In genomic region chr10:114375082-114375481, GRCh38 we compare ENCODE assay signal across 16 cellular contexts. TPM values are rescaled to one million over a fixed set of nuclear protein-coding genes. Genes with fewer than 3 reads are reported as not detected.
DNase-seq lines count a peak whose midpoint lies in the region; ATAC-seq and TF ChIP-seq lines count a peak whose summit lies in the region.
"Had no signal": no experiment of that assay in that cellular context is flagged by ENCODE, and none has a peak within 500 bp of the region (broad histone marks: within the 10 kb centered on the region; RNA-seq: fewer than 3 reads in every experiment).

No MANE protein-coding gene starts in this region.

- intact Hi-C loops in dorsolateral prefrontal cortex (cut with DNase I): no loop called here

- peak; percentile 44 for DNase-seq in HCEC 1CT
- peak; percentile 47 to 70 for DNase-seq in SJCRH30
- peak; percentile 72 for DNase-seq in fibroblast of pulmonary artery (ENCODE audit: low read depth)
- no peak for DNase-seq in smooth muscle cell (lab: John Stamatoyannopoulos, UW; ENCODE audit: unreplicated experiment)
- no peak for DNase-seq in KG1 (lab: John Stamatoyannopoulos, UW)
- no peak for DNase-seq in dorsolateral prefrontal cortex
- DNase-seq in HUDEP-2 (lab: John Stamatoyannopoulos, UW; ENCODE audit: unreplicated experiment in 76 of 76): no peak
- DNase-seq: activated naive CD4-positive, alpha-beta T cell treated with anti-CD3 and anti-CD28 coated beads, Interleukin-2, amount 50 U/mL, for 16 hours; CD8-positive, alpha-beta memory T cell; hippocampal formation; NCI-H1105; NCI-H2171; NCI-H748 treated with DMSO at 0.1 percent for 48 hours; T-helper 1 cell had no signal

- H3K4me2 ChIP-seq in smooth muscle cell: peak overlapping the region; percentile 82

- peak overlapping the region; percentile 87 for H3K27ac ChIP-seq in SJCRH30
- H3K27ac ChIP-seq in smooth muscle cell (ENCODE audit: low read depth): peak overlapping the region; percentile 97
- H3K27ac ChIP-seq in dorsolateral prefrontal cortex: peak overlapping the region in 5 of 59 donors; percentile 4 to 59 (median 46)

- no peak overlapping the region for H3K9ac ChIP-seq in smooth muscle cell (ENCODE audit: low read depth)

- H3K4me1 ChIP-seq in SJCRH30 (peaks cover 37% of the 10 kb centered on the region), smooth muscle cell (ENCODE audit: low read depth) (peaks cover 25% of the 10 kb centered on the region)

- peaks cover 33% of the 10 kb centered on the region for H4K20me1 ChIP-seq in smooth muscle cell (ENCODE audit: low read depth)

- H3K79me2 ChIP-seq in smooth muscle cell (ENCODE audit: low read depth): peaks cover 69% of the 10 kb centered on the region

- H2AFZ ChIP-seq in smooth muscle cell (ENCODE audit: low read depth): no peak overlapping the region

- H3F3A ChIP-seq in smooth muscle cell (ENCODE audit: low read depth): peaks cover 44% of the 10 kb centered on the region

- 42% methylated on average over 2 of the region's 2 CpGs for WGBS in smooth muscle cell (ENCODE audit: low lambda C conversion rate)

- H3K4me3 ChIP-seq in SJCRH30 (no peak overlapping the region), fibroblast of pulmonary artery (replicated peaks; ENCODE audit: low read depth, low read length) (no peak overlapping the region), smooth muscle cell (no peak overlapping the region), dorsolateral prefrontal cortex (no peak overlapping the region)
- H3K4me3 ChIP-seq: right atrium auricular region had no signal

- no peaks in the 10 kb centered on the region for H3K27me3 ChIP-seq in SJCRH30
- H3K27me3 ChIP-seq in smooth muscle cell (ENCODE audit: low read depth): no peaks in the 10 kb centered on the region
- H3K27me3 ChIP-seq in dorsolateral prefrontal cortex: peaks cover 0 to 71% (median 0%) of the 10 kb centered on the region in 45 donors
- H3K27me3 ChIP-seq: right atrium auricular region had no signal

- no peak for ATAC-seq in GM21367 (IDR thresholded peaks at IDR 0.05; ENCODE audit: unreplicated experiment)

- H3K9me3 ChIP-seq in SJCRH30 (replicated peaks) (no peaks in the 10 kb centered on the region), smooth muscle cell (replicated peaks; ENCODE audit: low read depth) (no peaks in the 10 kb centered on the region)
- H3K9me3 ChIP-seq: right atrium auricular region had no signal

- no peaks in the 10 kb centered on the region for H3K36me3 ChIP-seq in SJCRH30
- no peaks in the 10 kb centered on the region for H3K36me3 ChIP-seq in smooth muscle cell (ENCODE audit: low read depth)
- H3K36me3 ChIP-seq: right atrium auricular region had no signal

- TF ChIP-seq CTCF in fibroblast of pulmonary artery (IDR thresholded peaks at IDR 0.05; ENCODE audit: low read length, missing control alignments) (no peak), smooth muscle cell (IDR thresholded peaks at IDR 0.05; ENCODE audit: borderline replicate concordance, insufficient read depth, poor library complexity, severe bottlenecking) (no peak), dorsolateral prefrontal cortex (IDR thresholded peaks at IDR 0.05 in 54 of 56, conservative IDR thresholded peaks at IDR 0.05 in 2 of 56; ENCODE audit: low read depth in 1 of 56, partially characterized antibody in 56 of 56) (no peak)

RNA-seq across cellular contexts. Expression of gene AFAP1L2, which starts 29.2 kb away (rescaled TPM):
- total RNA-seq in SJCRH30 (2014; rRNA removed; shearing (Covaris generic)): 1.8 and 2.2 TPM in 2 replicates
- 36.7 and 47.2 TPM in 2 replicates for total RNA-seq in smooth muscle cell
- 35.4 and 43.3 TPM in 2 replicates for polyA plus RNA-seq in smooth muscle cell
- total RNA-seq in dorsolateral prefrontal cortex: 10 to 100 TPM; 17.3 to 49.9 (median 28.8) TPM

Comparison
In these comparisons a context has a peak if more than half of its experiments do, and no peak if none do; other contexts are left out.
1. DNase-seq: peak in HCEC 1CT (single experiment), SJCRH30 (2 of 2) and fibroblast of pulmonary artery (single experiment); none in smooth muscle cell (single experiment), KG1 (single experiment), dorsolateral prefrontal cortex (0 of 10) and HUDEP-2 (0 of 76).